9 cellular contexts compared by ENCODE assay signal in genomic region chr9:131738293-131738692, GRCh38. TPM values are rescaled to one million over a fixed set of nuclear protein-coding genes. Genes with fewer than 3 reads are reported as not detected.
A peak's percentile ranks its signal among the peaks of the same experiment; 100 is the strongest.
DNase-seq lines count a peak whose midpoint lies in the region; ATAC-seq, FAIRE-seq and TF ChIP-seq lines count a peak whose summit lies in the region.
"Had no signal": no experiment of that assay in that cellular context is flagged by ENCODE, and none has a peak within 500 bp of the region (broad histone marks: within the 10 kb centered on the region; RNA-seq: fewer than 3 reads in every experiment).

No MANE protein-coding gene starts in this region.

- peaks cover 10 to 69% (median 58%) of the 10 kb centered on the region in 9 donors for H3K4me1 ChIP-seq in heart right ventricle
- peaks cover 33% of the 10 kb centered on the region for H3K4me1 ChIP-seq in astrocyte (ENCODE audit: insufficient read depth, low read length)
- peaks cover 40 to 62% (median 50%) of the 10 kb centered on the region in 4 donors for H3K4me1 ChIP-seq in transverse colon
- peaks cover 6% of the 10 kb centered on the region for H3K4me1 ChIP-seq in prostate gland (replicated peaks)

- peaks cover 42% of the 10 kb centered on the region for H3K79me2 ChIP-seq in astrocyte (ENCODE audit: insufficient read depth, low read length)

- H3K4me1 Mint-ChIP-seq in astrocyte (ENCODE audit: low read depth, unreplicated experiment) (peaks cover 47% of the 10 kb centered on the region), memory B cell (peaks cover 44% of the 10 kb centered on the region)

- H3K36me3 ChIP-seq in heart right ventricle, result peaks cover 0 to 6% (median 0%) of the 10 kb centered on the region in 9 donors
- H3K36me3 ChIP-seq in astrocyte (ENCODE audit: insufficient read depth, low read length), result no peaks in the 10 kb centered on the region
- H3K36me3 ChIP-seq in transverse colon, result no peaks in the 10 kb centered on the region
- no peaks in the 10 kb centered on the region for H3K36me3 ChIP-seq in prostate gland

- H3K4me3 Mint-ChIP-seq in astrocyte (ENCODE audit: unreplicated experiment) (peak overlapping the region; percentile 91), memory B cell (peak overlapping the region; percentile 95)

- intact Hi-C loops in heart right ventricle (cut with DNase I) (loop anchor here in 6 of 10 donors (2.0 to 10.0 kb wide), 5 partner anchors 36 to 145 kb away; no protein-coding TSS in a partner anchor), left cardiac atrium (cut with DNase I) (loop anchor here (5.0 to 10.0 kb wide), 3 partner anchors 63 to 136 kb away; no protein-coding TSS in a partner anchor), transverse colon (cut with DNase I; ENCODE audit: low total_unique reads) (loop anchor here (5.0 kb wide), 1 partner anchor 91 kb away; no protein-coding TSS in a partner anchor), prostate gland (cut with DNase I) (loop anchor here (5.0 kb wide), 1 partner anchor 131 kb away; no protein-coding TSS in a partner anchor)

- H3K4me3 ChIP-seq in heart right ventricle (peak overlapping the region in 9 of 10 donors; percentile 58 to 90 (median 71)), astrocyte (ENCODE audit: insufficient read depth, low read depth, low read length) (peak overlapping the region; percentile 73), transverse colon (peak overlapping the region in 3 of 4 donors; percentile 71 to 83 (median 74)), prostate gland (peak overlapping the region in 1 of 2 donors; percentile 55)

- H3K27me3 ChIP-seq in heart right ventricle (no peaks in the 10 kb centered on the region), astrocyte (ENCODE audit: insufficient read depth, low read length) (no peaks in the 10 kb centered on the region), transverse colon (no peaks in the 10 kb centered on the region), prostate gland (replicated peaks; ENCODE audit: insufficient read depth) (no peaks in the 10 kb centered on the region)

- in situ Hi-C loops in transverse colon (cut with MboI; ENCODE audit: low pct_ligation_motif_present in 1 of 4, low pct_unique_long_range_greater_than_20kb in 1 of 4, low sequenced_read_pairs in 3 of 4), result loop anchor here (25.0 kb wide), 3 partner anchors 251 to 376 kb away; partner anchors contain the start of gene PRRC2B (in 1 of the 4)

- H3K36me3 Mint-ChIP-seq in astrocyte (ENCODE audit: low read depth, unreplicated experiment) (peaks cover 16% of the 10 kb centered on the region), memory B cell (peaks cover 8% of the 10 kb centered on the region)

- H3K27ac ChIP-seq in heart right ventricle (peak overlapping the region; percentile 70 to 96 (median 90)), astrocyte (ENCODE audit: low read depth, low read length) (no peak overlapping the region), transverse colon (peak overlapping the region; percentile 86 to 93 (median 88)), prostate gland (peak overlapping the region in 1 of 2 donors; percentile 30)

- TF ChIP-seq EP300 in transverse colon (IDR thresholded peaks at IDR 0.05; ENCODE audit: low read depth), result no peak

- peak overlapping the region; percentile 91 for H3K4me2 ChIP-seq in astrocyte (ENCODE audit: low read length)

- no peak for ATAC-seq in heart right ventricle
- ATAC-seq in left cardiac atrium, result no peak
- no peak for ATAC-seq in memory B cell (ENCODE audit: low read depth)
- ATAC-seq in GM18909 (IDR thresholded peaks at IDR 0.05; ENCODE audit: poor library complexity, unreplicated experiment), result no peak
- ATAC-seq in HG02642 (IDR thresholded peaks at IDR 0.05; ENCODE audit: poor library complexity, unreplicated experiment), result no peak

- no peak overlapping the region for H2AFZ ChIP-seq in astrocyte (ENCODE audit: low read depth, low read length)

- FAIRE-seq in astrocyte (lab: Jason Lieb, UNC), result no peak

- no peak for DNase-seq in heart right ventricle
- DNase-seq in left cardiac atrium, result no peak
- DNase-seq in astrocyte (ENCODE audit: low read depth), result no peak
- no peak for DNase-seq in memory B cell (ENCODE audit: low spot score in 2 of 2)
- no peak for DNase-seq in transverse colon
- no peak for DNase-seq in prostate gland (ENCODE audit: low spot score)
- DNase-seq: effector CD4-positive, alpha-beta T cell had no signal

- H3K27me3 Mint-ChIP-seq in astrocyte (ENCODE audit: low read depth, unreplicated experiment) (no peaks in the 10 kb centered on the region), memory B cell (no peaks in the 10 kb centered on the region)

- 64 to 69% methylated on average over 6 of the region's 6 CpGs for WGBS in heart right ventricle, 2 donors
- 56 to 80% methylated on average over 1 to 6 of the region's 6 CpGs for WGBS in transverse colon (ENCODE audit: low coverage in 1 of 2), 2 donors
- WGBS in prostate gland, result 82% methylated on average over 6 of the region's 6 CpGs

- peak overlapping the region; percentile 83 for H3K9ac ChIP-seq in astrocyte (ENCODE audit: low read length)

- H3K9me3 ChIP-seq in heart right ventricle, result no peaks in the 10 kb centered on the region
- no peaks in the 10 kb centered on the region for H3K9me3 ChIP-seq in astrocyte (ENCODE audit: insufficient read depth, low read depth, low read length)
- no peaks in the 10 kb centered on the region for H3K9me3 ChIP-seq in transverse colon
- H3K9me3 ChIP-seq in prostate gland, result no peaks in the 10 kb centered on the region

- peaks cover 48% of the 10 kb centered on the region for H4K20me1 ChIP-seq in astrocyte (ENCODE audit: insufficient read depth, low read length)

- H3K27ac Mint-ChIP-seq in astrocyte (ENCODE audit: unreplicated experiment), result no peak overlapping the region
- peak overlapping the region; percentile 91 for H3K27ac Mint-ChIP-seq in memory B cell

- TF ChIP-seq POLR2A in transverse colon (IDR thresholded peaks at IDR 0.05) (no peak), prostate gland (IDR thresholded peaks at IDR 0.05) (no peak)

- TF ChIP-seq CTCF in heart right ventricle (IDR thresholded peaks at IDR 0.05) (no peak), astrocyte (IDR thresholded peaks at IDR 0.05; ENCODE audit: insufficient read depth, low read depth, low read length) (no peak), transverse colon (IDR thresholded peaks at IDR 0.05) (no peak), prostate gland (IDR thresholded peaks at IDR 0.05) (no peak)

- H3K9me3 Mint-ChIP-seq in astrocyte (ENCODE audit: unreplicated experiment) (no peaks in the 10 kb centered on the region), memory B cell (no peaks in the 10 kb centered on the region)

RNA-seq across cellular contexts. Expression of gene RAPGEF1, which starts 1.6 kb away (rescaled TPM):
- 100 to 1,000 TPM in 7 of 10 donors, 10 to 100 TPM in 3; 84.0 to 135 (median 120) TPM for total RNA-seq in heart right ventricle
- 10 to 100 TPM; 39.6 to 39.9 TPM for polyA plus RNA-seq in heart right ventricle
- total RNA-seq in left cardiac atrium, result 100 to 1,000 TPM; 108 to 109 TPM
- total RNA-seq in astrocyte, result 63.2 and 76.8 TPM in 2 replicates
- total RNA-seq in transverse colon, result 10 to 100 TPM; 49.8 to 86.0 (median 55.1) TPM
- 10 to 100 TPM; 28.6 to 63.8 TPM for total RNA-seq in prostate gland
